Comparison of ENCODE assay signal across 8 cellular contexts in the genomic region with DNA sequence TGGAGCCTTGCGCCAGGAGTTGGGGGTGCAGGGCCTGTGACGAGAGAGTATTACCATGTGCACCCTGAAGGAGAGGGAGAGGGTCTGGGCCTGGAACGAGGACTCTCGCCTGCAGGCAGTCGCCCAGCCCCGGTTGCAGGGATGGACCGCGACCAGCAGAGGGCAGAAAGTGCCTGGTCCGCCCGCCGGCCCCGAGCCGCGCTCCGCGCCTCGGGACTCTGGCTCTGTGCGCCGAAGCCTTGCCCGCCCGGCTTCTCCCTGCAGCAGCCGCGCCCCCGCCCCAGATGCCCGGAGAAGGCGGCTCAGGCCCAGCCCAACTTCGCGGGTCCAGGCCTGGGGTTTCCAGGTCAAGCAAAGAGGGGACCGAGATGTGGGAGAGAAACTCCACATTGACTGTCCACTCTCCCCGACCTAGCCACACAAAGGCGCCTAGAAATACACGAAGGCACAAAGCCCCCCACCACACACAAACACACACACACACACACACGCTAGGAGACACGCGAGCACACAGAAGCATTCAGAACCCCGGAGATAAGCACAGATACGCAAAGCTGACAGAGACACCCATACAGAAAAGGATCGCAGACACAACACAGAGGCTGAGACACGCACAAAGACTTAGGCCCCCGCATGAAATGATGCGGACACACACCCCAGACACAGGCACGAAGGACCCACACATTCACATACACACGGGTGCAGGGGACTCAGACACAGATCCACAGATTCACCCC. TPM values are rescaled to one million over a fixed set of nuclear protein-coding genes. Genes with fewer than 3 reads are reported as not detected.
DNase-seq lines count a peak whose midpoint lies in the region; ATAC-seq and TF ChIP-seq lines count a peak whose summit lies in the region.

No MANE protein-coding gene starts in this region.

- H3K36me3 ChIP-seq in NT2/D1 (ENCODE audit: insufficient read depth, insufficient read length, low read length): no peaks in the 10 kb centered on the region
- H3K36me3 ChIP-seq in naive thymus-derived CD4-positive, alpha-beta T cell (ENCODE audit: control insufficient read depth in 2 of 3, insufficient read depth in 3 of 3, low read length in 3 of 3): no peaks in the 10 kb centered on the region

- H3K9me3 ChIP-seq in NT2/D1 (ENCODE audit: insufficient read depth, low read length): no peaks in the 10 kb centered on the region
- H3K9me3 ChIP-seq in naive thymus-derived CD4-positive, alpha-beta T cell (ENCODE audit: control insufficient read depth in 2 of 3, low read length in 3 of 3): no peaks in the 10 kb centered on the region

- peaks cover 24% of the 10 kb centered on the region for H3K4me1 Mint-ChIP-seq in CD14-positive monocyte
- H3K4me1 Mint-ChIP-seq in naive thymus-derived CD4-positive, alpha-beta T cell: peaks cover 11 to 25% (median 16%) of the 10 kb centered on the region in 7 donors

- CTCF ChIA-PET in naive thymus-derived CD4-positive, alpha-beta T cell (lab: Charles Lee): no interaction called here

- peak overlapping the region; percentile 64 for H3K9ac ChIP-seq in NT2/D1 (ENCODE audit: insufficient read length, low read depth)

- DNase-seq in CD14-positive monocyte (ENCODE audit: low spot score) (peak; percentile 59), NT2/D1 (ENCODE audit: low read depth, low spot score) (peak; percentile 70), activated T-cell treated with anti-CD3 and anti-CD28 coated beads for 48 hours (ENCODE audit: low read depth) (peak; percentile 78), erythroblast (lab: John Stamatoyannopoulos, UW) (peak; percentile 52 to 63)
- peak; percentile 19 to 76 (median 55) for DNase-seq in naive thymus-derived CD4-positive, alpha-beta T cell
- DNase-seq in stimulated activated CD8-positive, alpha-beta memory T cell treated with anti-CD3 and anti-CD28 coated beads, Interleukin-7, amount 100 ng/mL, for 48 hours (ENCODE audit: extremely low read depth in 1 of 2, low read depth in 1 of 2): peak; percentile 55 to 60

- peaks cover 21% of the 10 kb centered on the region for H3K4me1 ChIP-seq in NT2/D1 (ENCODE audit: insufficient read depth, insufficient read length)
- H3K4me1 ChIP-seq in naive thymus-derived CD4-positive, alpha-beta T cell (ENCODE audit: control insufficient read depth in 2 of 2, insufficient read depth in 2 of 2, low read length in 2 of 2): peaks cover 6 to 7% of the 10 kb centered on the region in 2 donors

- intact Hi-C loops in CD14-positive monocyte (cut with micrococcal nuclease): loop anchor here in 1 of 2 donors (5.0 kb wide), 1 partner anchor 166 kb away; no protein-coding TSS in a partner anchor
- intact Hi-C loops in naive thymus-derived CD4-positive, alpha-beta T cell (cut with micrococcal nuclease): loop anchor here (1.0 to 5.0 kb wide), 4 partner anchors 15 to 171 kb away; no protein-coding TSS in a partner anchor

- H3K27ac ChIP-seq in naive thymus-derived CD4-positive, alpha-beta T cell (ENCODE audit: low read depth, low read length): no peak overlapping the region

- peaks cover 85 to 94% (median 88%) of the 10 kb centered on the region in 3 donors for H3K27me3 Mint-ChIP-seq in CD14-positive monocyte (ENCODE audit: low read depth in 3 of 3)
- H3K27me3 Mint-ChIP-seq in naive thymus-derived CD4-positive, alpha-beta T cell: peaks cover 43 to 79% (median 66%) of the 10 kb centered on the region in 5 donors

- H3K36me3 Mint-ChIP-seq in CD14-positive monocyte: peaks cover 3% of the 10 kb centered on the region in 2 donors
- H3K36me3 Mint-ChIP-seq in naive thymus-derived CD4-positive, alpha-beta T cell: peaks cover 0 to 1% (median 0%) of the 10 kb centered on the region in 5 donors

- H3K4me3 ChIP-seq in NT2/D1 (ENCODE audit: insufficient read length, low read depth): peak overlapping the region; percentile 41
- peak overlapping the region; percentile 18 for H3K4me3 ChIP-seq in naive thymus-derived CD4-positive, alpha-beta T cell (ENCODE audit: low read length)

- peaks cover 0 to 32% (median 13%) of the 10 kb centered on the region in 7 donors for H3K9me3 Mint-ChIP-seq in CD14-positive monocyte
- no peaks in the 10 kb centered on the region for H3K9me3 Mint-ChIP-seq in naive thymus-derived CD4-positive, alpha-beta T cell

- POLR2A ChIA-PET in naive thymus-derived CD4-positive, alpha-beta T cell (lab: Charles Lee): no interaction called here

- peak overlapping the region; percentile 20 to 86 for H3K4me3 Mint-ChIP-seq in CD14-positive monocyte
- peak overlapping the region; percentile 2 to 88 (median 80) for H3K4me3 Mint-ChIP-seq in naive thymus-derived CD4-positive, alpha-beta T cell

- TF ChIP-seq CTCF in CD14-positive monocyte (IDR thresholded peaks at IDR 0.05): peak; percentile 84

- no peak overlapping the region for H3K27ac Mint-ChIP-seq in CD14-positive monocyte
- peak overlapping the region in 1 of 9 donors; percentile 52 for H3K27ac Mint-ChIP-seq in naive thymus-derived CD4-positive, alpha-beta T cell

- TF ChIP-seq POLR2A in erythroblast (IDR thresholded peaks at IDR 0.05; ENCODE audit: low read length): no peak

- ATAC-seq in HG02885 (IDR thresholded peaks at IDR 0.05; ENCODE audit: poor library complexity, unreplicated experiment) (peak; percentile 47), HG02981 (IDR thresholded peaks at IDR 0.05; ENCODE audit: unreplicated experiment) (no peak)
- ATAC-seq in naive thymus-derived CD4-positive, alpha-beta T cell: peak; percentile 87

- H3K27me3 ChIP-seq in NT2/D1 (ENCODE audit: insufficient read depth, insufficient read length): peaks cover 94% of the 10 kb centered on the region
- peaks cover 10 to 12% of the 10 kb centered on the region in 2 donors for H3K27me3 ChIP-seq in naive thymus-derived CD4-positive, alpha-beta T cell (ENCODE audit: control insufficient read depth in 2 of 2, insufficient read depth in 2 of 2, low read length in 2 of 2)

RNA-seq across cellular contexts. Expression of a gene that starts 2.0 kb away (rescaled TPM):
- polyA plus RNA-seq in CD14-positive monocyte: not detected
- total RNA-seq in naive thymus-derived CD4-positive, alpha-beta T cell: not detected
- polyA plus RNA-seq in naive thymus-derived CD4-positive, alpha-beta T cell: not detected
